ENCODE assay signal across 18 cellular contexts in the genomic region with DNA sequence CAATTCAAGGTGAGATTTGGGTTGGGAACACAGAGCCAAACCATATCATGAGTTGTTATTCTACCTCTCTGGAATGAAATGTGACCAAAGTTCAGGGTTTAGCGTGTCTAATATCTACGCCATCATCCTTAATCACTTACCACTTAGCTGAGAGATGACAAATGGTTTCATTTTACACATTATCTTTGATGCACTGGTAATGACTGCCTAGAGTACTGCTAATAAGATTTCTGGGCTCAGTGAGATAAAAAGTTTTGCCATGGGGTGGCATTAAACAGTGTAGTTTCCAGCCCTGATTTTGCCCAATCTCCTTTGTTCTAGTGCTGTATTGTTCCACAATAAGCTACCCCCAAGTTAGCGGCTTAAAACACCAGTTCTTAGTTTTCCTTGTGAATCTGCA.
"Had no signal": no experiment of that assay in that cellular context is flagged by ENCODE, and none has a peak within 500 bp of the region (broad histone marks: within the 10 kb centered on the region; RNA-seq: fewer than 3 reads in every experiment).

No MANE protein-coding gene starts in this region.

- DNase-seq: activated CD4-positive, alpha-beta T cell treated with anti-CD3 and anti-CD28 coated beads, Interleukin-2, amount 10 ng/mL, durations not matched to agents 7 days and 5 days; activated CD8-positive, alpha-beta memory T cell treated with anti-CD3 and anti-CD28 coated beads, Interleukin-2, amount 10 ng/mL, durations not matched to agents 7 days and 5 days; amygdala; effector CD8-positive, alpha-beta T cell; foreskin melanocyte; left ventricle myocardium inferior; natural killer cell; sigmoid colon; stimulated activated CD4-positive, alpha-beta T cell treated with anti-CD3 and anti-CD28 coated beads, Interleukin-1b, Interleukin-23, amount 100 ng/mL, for 48 hours; T-helper 17 cell; tibial artery had no signal

- H3K27me3 Mint-ChIP-seq: activated CD4-positive, alpha-beta T cell treated with anti-CD3 and anti-CD28 coated beads, Interleukin-2, amount 10 ng/mL, durations not matched to agents 7 days and 5 days; activated CD8-positive, alpha-beta memory T cell treated with anti-CD3 and anti-CD28 coated beads, Interleukin-2, amount 10 ng/mL, durations not matched to agents 7 days and 5 days; brain; memory B cell; T-helper 17 cell had no signal

- H3K9me3 Mint-ChIP-seq: brain, memory B cell, natural killer cell, WTC11 had no signal

- H3K9me3 ChIP-seq: left ventricle myocardium inferior, neutrophil, sigmoid colon, tibial artery had no signal

- H3K4me1 Mint-ChIP-seq: memory B cell, WTC11 had no signal

- H3K36me3 ChIP-seq: left ventricle myocardium inferior, neutrophil, sigmoid colon, tibial artery had no signal

- ATAC-seq: activated CD8-positive, alpha-beta memory T cell treated with anti-CD3 and anti-CD28 coated beads, Interleukin-2, amount 10 ng/mL, durations not matched to agents 7 days and 5 days; natural killer cell; T-helper 17 cell; WTC11 had no signal

- H3K4me3 Mint-ChIP-seq: activated CD4-positive, alpha-beta T cell treated with anti-CD3 and anti-CD28 coated beads, Interleukin-2, amount 10 ng/mL, durations not matched to agents 7 days and 5 days; activated CD8-positive, alpha-beta memory T cell treated with anti-CD3 and anti-CD28 coated beads, Interleukin-2, amount 10 ng/mL, durations not matched to agents 7 days and 5 days; brain; memory B cell; natural killer cell; T-helper 17 cell; WTC11 had no signal

- H3K4me3 ChIP-seq: left ventricle myocardium inferior, sigmoid colon, tibial artery had no signal

- H3K9ac ChIP-seq: parathyroid adenoma had no signal

- H3K27me3 ChIP-seq: neutrophil, sigmoid colon, tibial artery had no signal

- H3K27ac Mint-ChIP-seq: activated CD4-positive, alpha-beta T cell treated with anti-CD3 and anti-CD28 coated beads, Interleukin-2, amount 10 ng/mL, durations not matched to agents 7 days and 5 days; activated CD8-positive, alpha-beta memory T cell treated with anti-CD3 and anti-CD28 coated beads, Interleukin-2, amount 10 ng/mL, durations not matched to agents 7 days and 5 days; brain; memory B cell; natural killer cell; T-helper 17 cell; WTC11 had no signal

- H3K4me1 ChIP-seq: left ventricle myocardium inferior, parathyroid adenoma, sigmoid colon, tibial artery had no signal

- H3K27ac ChIP-seq: left ventricle myocardium inferior, neutrophil, parathyroid adenoma, sigmoid colon, tibial artery had no signal

- H2AFZ ChIP-seq: parathyroid adenoma had no signal

- FAIRE-seq: TTC549, urothelium cell line had no signal

- H3K36me3 Mint-ChIP-seq: brain, memory B cell, natural killer cell, WTC11 had no signal

- H3K79me2 ChIP-seq: parathyroid adenoma had no signal
